Comparison of ENCODE assay signal across 11 cellular contexts in the genomic region with DNA sequence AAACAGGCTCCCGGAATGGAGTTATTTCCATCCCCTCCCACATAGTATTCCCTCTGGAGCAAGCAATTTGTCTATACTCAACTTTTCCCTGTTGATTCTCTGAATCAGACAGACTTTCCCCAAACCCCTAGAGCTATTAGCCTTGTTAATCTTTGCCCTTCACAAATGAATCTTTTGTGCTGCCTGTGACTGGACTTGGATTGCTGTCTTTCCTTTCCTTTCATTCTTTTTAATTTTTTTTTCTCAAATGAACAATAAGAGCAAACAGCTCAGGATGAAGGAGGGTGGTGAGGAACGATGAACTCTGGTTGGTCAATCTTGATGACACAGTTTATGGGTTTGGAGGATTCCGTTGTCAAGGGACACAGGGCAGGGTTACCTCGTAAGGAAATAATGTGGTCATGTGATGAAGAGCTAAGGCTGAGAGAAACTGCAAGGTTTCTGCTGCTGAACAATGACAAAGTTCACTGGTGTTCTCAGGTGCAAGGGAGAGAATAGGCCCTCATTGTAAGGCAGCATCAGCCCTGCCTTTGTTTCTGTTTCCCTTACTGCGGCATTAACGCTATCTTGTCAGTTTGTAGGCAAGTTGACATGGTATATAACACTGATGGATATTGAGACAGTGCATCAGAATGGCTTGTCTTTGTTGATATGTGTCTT.
DNase-seq lines count a peak whose midpoint lies in the region; ATAC-seq and TF ChIP-seq lines count a peak whose summit lies in the region.
"Had no signal": no experiment of that assay in that cellular context is flagged by ENCODE, and none has a peak within 500 bp of the region (broad histone marks: within the 10 kb centered on the region; RNA-seq: fewer than 3 reads in every experiment).

No MANE protein-coding gene starts in this region.

- H3K4me1 Mint-ChIP-seq in Caco-2 (ENCODE audit: low read depth, unreplicated experiment), result peaks cover 54% of the 10 kb centered on the region

- peak overlapping the region; percentile 87 for H3K27ac Mint-ChIP-seq in Caco-2 (ENCODE audit: unreplicated experiment)

- H3K36me3 Mint-ChIP-seq in Caco-2 (ENCODE audit: insufficient read depth, unreplicated experiment), result peaks cover 4% of the 10 kb centered on the region

- no peaks in the 10 kb centered on the region for H3K27me3 Mint-ChIP-seq in Caco-2 (ENCODE audit: insufficient read depth, unreplicated experiment)

- no TSS peak for BruUV-seq in Caco-2 (replicated peaks; lab: Mats Ljungman, UMichigan)

- CTCF ChIA-PET in Caco-2 (lab: Charles Lee), result interaction anchor here (0.6 to 1.1 kb wide), 2 partner anchors 12 to 417 kb away, joined by 3 read pairs; no protein-coding TSS in a partner anchor

- ATAC-seq in omental fat pad (ENCODE audit: low FRiP score) (no peak), GM18907 (IDR thresholded peaks at IDR 0.05; ENCODE audit: unreplicated experiment) (no peak)

- no peaks in the 10 kb centered on the region for H3K9me3 ChIP-seq in Caco-2
- H3K9me3 ChIP-seq: esophagus muscularis mucosa, tibial nerve had no signal

- peak overlapping the region; percentile 6 for H3K4me3 Mint-ChIP-seq in Caco-2 (ENCODE audit: unreplicated experiment)

- H3K4me3 ChIP-seq in Caco-2 (ENCODE audit: low read depth, low read length), result no peak overlapping the region
- no peak overlapping the region for H3K4me3 ChIP-seq in astrocyte of the spinal cord (ENCODE audit: low read depth, low read length)
- H3K4me3 ChIP-seq: esophagus muscularis mucosa, tibial nerve had no signal

- DNase-seq in Caco-2 (peak; percentile 74 to 84), LoVo (ENCODE audit: low spot score) (peak; percentile 30), astrocyte of the spinal cord (ENCODE audit: low read depth, low spot score) (peak; percentile 32), kidney tubule cell (ENCODE audit: low spot score) (peak; percentile 81), omental fat pad (ENCODE audit: low spot score) (no peak), OCI-M2 (lab: John Stamatoyannopoulos, UW; ENCODE audit: unreplicated experiment) (no peak), D341Med (ENCODE audit: low spot score) (no peak)
- DNase-seq: NCI-H1092 treated with DMSO at 0.1 percent for 48 hours had no signal

- peaks cover 54% of the 10 kb centered on the region for H3K4me1 ChIP-seq in Caco-2
- H3K4me1 ChIP-seq: esophagus muscularis mucosa had no signal

- in situ Hi-C loops in astrocyte of the spinal cord (cut with HindIII; ENCODE audit: low sequenced_read_pairs), result no loop called here

- H3K27me3 ChIP-seq in Caco-2 (replicated peaks; ENCODE audit: control insufficient read depth, insufficient read depth, low read length), result no peaks in the 10 kb centered on the region
- H3K27me3 ChIP-seq: esophagus muscularis mucosa, tibial nerve had no signal

- peaks cover 2% of the 10 kb centered on the region; the same call in 1 of the 2 replicates for H3K36me3 ChIP-seq in Caco-2 (ENCODE audit: control insufficient read depth, insufficient read depth, low read length)
- H3K36me3 ChIP-seq: esophagus muscularis mucosa, tibial nerve had no signal

- H3K9me3 Mint-ChIP-seq in Caco-2 (ENCODE audit: unreplicated experiment), result peaks cover 25% of the 10 kb centered on the region

- intact Hi-C loops in Caco-2 (cut with micrococcal nuclease; ENCODE audit: unreplicated experiment), result loop anchor here (5.0 kb wide), 3 partner anchors 85 to 370 kb away; a partner anchor contains a TSS

- POLR2A ChIA-PET in Caco-2 (lab: Charles Lee), result interaction anchor here (0.6 kb wide), 1 partner anchor 132 kb away, joined by 3 read pairs; no protein-coding TSS in a partner anchor

- TF ChIP-seq CTCF in Caco-2 (IDR thresholded peaks at IDR 0.05; ENCODE audit: insufficient read depth in 1 of 2, low read depth in 1 of 2, low read length in 1 of 2, severe bottlenecking in 1 of 2, unreplicated experiment in 1 of 2), result no peak
- no peak for TF ChIP-seq CTCF in astrocyte of the spinal cord (IDR thresholded peaks at IDR 0.05; ENCODE audit: low read depth, low read length)
- TF ChIP-seq CTCF in omental fat pad (IDR thresholded peaks at IDR 0.05), result no peak

Comparison
In these comparisons a context has a peak if more than half of its experiments do, and no peak if none do; other contexts are left out.
1. DNase-seq: peak in Caco-2 (2 of 2), LoVo (single experiment), astrocyte of the spinal cord (single experiment) and kidney tubule cell (single experiment); none in omental fat pad (single experiment), OCI-M2 (single experiment) and D341Med (single experiment).